In genomic region chr17:78727476-78728229, GRCh38 we compare ENCODE assay signal across 20 cellular contexts. TPM values are rescaled to one million over a fixed set of nuclear protein-coding genes. Genes with fewer than 3 reads are reported as not detected.
A peak's percentile ranks its signal among the peaks of the same experiment; 100 is the strongest.
DNase-seq lines count a peak whose midpoint lies in the region; ATAC-seq, FAIRE-seq and TF ChIP-seq lines count a peak whose summit lies in the region.
"Had no signal": no experiment of that assay in that cellular context is flagged by ENCODE, and none has a peak within 500 bp of the region (broad histone marks: within the 10 kb centered on the region; RNA-seq: fewer than 3 reads in every experiment).

No MANE protein-coding gene starts in this region.

- H3K27me3 ChIP-seq in HepG2 (ENCODE audit: control insufficient read depth in 1 of 2, insufficient read depth in 2 of 2, low read length in 2 of 2) (no peaks in the 10 kb centered on the region), right lobe of liver (no peaks in the 10 kb centered on the region)
- H3K27me3 ChIP-seq: SJSA1, uterus had no signal

- WGBS in HepG2 (ENCODE audit: low lambda C conversion rate) = 90% methylated on average over 11 of the region's 11 CpGs
- 60% methylated on average over 1 of the region's 11 CpGs for WGBS in right lobe of liver (ENCODE audit: insufficient coverage, low coverage, low lambda C conversion rate, missing lambda C conversion rate)

- in situ Hi-C loops in HepG2 (cut with HindIII; ENCODE audit: extremely low pct_ligation_motif_present, low pct_unique_long_range_greater_than_20kb) = no loop called here

- no peak for TF ChIP-seq EP300 in HepG2 (IDR thresholded peaks at IDR 0.05; ENCODE audit: low read depth in 2 of 2, low read length in 2 of 2)
- no peak for TF ChIP-seq EP300 in HepG2 (CRISPR knock-in tag; IDR thresholded peaks at IDR 0.05; ENCODE audit: borderline replicate concordance)

- peaks cover 12% of the 10 kb centered on the region for H3K36me3 Mint-ChIP-seq in activated naive CD8-positive, alpha-beta T cell treated with anti-CD3 and anti-CD28 coated beads, Interleukin-2, amount 10 ng/mL, durations not matched to agents 7 days and 5 days

- no peak overlapping the region for H3K9ac ChIP-seq in HepG2 (ENCODE audit: insufficient read depth, low read depth, low read length)
- H3K9ac ChIP-seq: GM23248, parathyroid adenoma had no signal

- H4K20me1 ChIP-seq in HepG2 (ENCODE audit: insufficient read depth, low read length) = peaks cover 48% of the 10 kb centered on the region

- H3K4me3 ChIP-seq in HepG2 (replicated peaks in 1 of 3; ENCODE audit: insufficient read depth in 1 of 3, low read depth in 2 of 3, low read length in 3 of 3) (no peak overlapping the region), right lobe of liver (no peak overlapping the region)
- H3K4me3 ChIP-seq: GM23248, mucosa of descending colon, SJSA1, uterus had no signal

- no peaks in the 10 kb centered on the region for H3K9me3 ChIP-seq in HepG2 (ENCODE audit: low read length)
- no peaks in the 10 kb centered on the region for H3K9me3 ChIP-seq in right lobe of liver
- H3K9me3 ChIP-seq in KOPT-K1 (ENCODE audit: insufficient read depth, low read length, poor library complexity, severe bottlenecking) = no peaks in the 10 kb centered on the region
- H3K9me3 ChIP-seq: mucosa of descending colon, SJSA1, uterus had no signal

- TF ChIP-seq CTCF in HepG2 (CRISPR knock-in tag; IDR thresholded peaks at IDR 0.05) (peak; percentile 35), right lobe of liver (IDR thresholded peaks at IDR 0.05) (no peak)

- intact Hi-C loops in HepG2 (cut with micrococcal nuclease; ENCODE audit: unreplicated experiment) (no loop called here), right lobe of liver (cut with DNase I) (no loop called here)

- TF ChIP-seq RAD21 in HepG2 (CRISPR knock-in tag; IDR thresholded peaks at IDR 0.05) = no peak

- H3K27ac ChIP-seq in HepG2 (ENCODE audit: extremely low read length, insufficient read depth, low read length) (no peak overlapping the region), right lobe of liver (no peak overlapping the region), KOPT-K1 (ENCODE audit: low read depth, low read length, poor library complexity, severe bottlenecking) (peak overlapping the region; percentile 99)
- H3K27ac ChIP-seq: GM23248, parathyroid adenoma, SJSA1, uterus had no signal

- H2AFZ ChIP-seq in HepG2 (ENCODE audit: low read length) = no peak overlapping the region
- H2AFZ ChIP-seq: GM23248, parathyroid adenoma had no signal

- peaks cover 71% of the 10 kb centered on the region for H3K4me1 Mint-ChIP-seq in activated naive CD8-positive, alpha-beta T cell treated with anti-CD3 and anti-CD28 coated beads, Interleukin-2, amount 10 ng/mL, durations not matched to agents 7 days and 5 days

- peaks cover 40% of the 10 kb centered on the region for H3K4me1 ChIP-seq in HepG2 (ENCODE audit: insufficient read depth, low read length)
- peaks cover 0 to 38% (median 10%) of the 10 kb centered on the region in 4 donors for H3K4me1 ChIP-seq in right lobe of liver
- H3K4me1 ChIP-seq: uterus had no signal

- no peak overlapping the region for H3K4me2 ChIP-seq in HepG2 (ENCODE audit: low read depth, low read length)

- no peak for ATAC-seq in HepG2
- no peak for ATAC-seq in right lobe of liver
- no peak for ATAC-seq in activated naive CD8-positive, alpha-beta T cell treated with anti-CD3 and anti-CD28 coated beads, Interleukin-2, amount 10 ng/mL, durations not matched to agents 7 days and 5 days (ENCODE audit: low read depth)
- ATAC-seq: left cardiac atrium, mucosa of descending colon had no signal

- H3K9me3 Mint-ChIP-seq in activated naive CD8-positive, alpha-beta T cell treated with anti-CD3 and anti-CD28 coated beads, Interleukin-2, amount 10 ng/mL, durations not matched to agents 7 days and 5 days = no peaks in the 10 kb centered on the region
- H3K9me3 Mint-ChIP-seq: endodermal cell had no signal

- no peaks in the 10 kb centered on the region for H3K27me3 Mint-ChIP-seq in activated naive CD8-positive, alpha-beta T cell treated with anti-CD3 and anti-CD28 coated beads, Interleukin-2, amount 10 ng/mL, durations not matched to agents 7 days and 5 days

- peaks cover 64% of the 10 kb centered on the region for H3K79me2 ChIP-seq in HepG2 (ENCODE audit: insufficient read depth, low read length)

- H3K4me3 Mint-ChIP-seq in activated naive CD8-positive, alpha-beta T cell treated with anti-CD3 and anti-CD28 coated beads, Interleukin-2, amount 10 ng/mL, durations not matched to agents 7 days and 5 days = peak overlapping the region; percentile 76
- H3K4me3 Mint-ChIP-seq: endodermal cell had no signal

- BruUV-seq in HepG2 (replicated peaks; lab: Mats Ljungman, UMichigan) = no TSS peak

- CTCF ChIA-PET in HepG2 (lab: Yijun Ruan, JAX; ENCODE audit: low intra/inter-chr PET ratio, low total read pairs) = no interaction called here

- peak overlapping the region; percentile 87 for H3K27ac Mint-ChIP-seq in activated naive CD8-positive, alpha-beta T cell treated with anti-CD3 and anti-CD28 coated beads, Interleukin-2, amount 10 ng/mL, durations not matched to agents 7 days and 5 days

- DNase-seq in HepG2 (ENCODE audit: low spot score) (no peak), right lobe of liver (no peak), pons (ENCODE audit: low spot score) (no peak), AG20443 (ENCODE audit: low spot score) (no peak), NCI-H82 treated with DMSO at 0.1 percent for 48 hours (lab: John Stamatoyannopoulos, UW; ENCODE audit: unreplicated experiment) (no peak)
- no peak for DNase-seq in activated naive CD8-positive, alpha-beta T cell treated with anti-CD3 and anti-CD28 coated beads, Interleukin-2, amount 10 ng/mL, durations not matched to agents 7 days and 5 days
- no peak for DNase-seq in effector CD8-positive, alpha-beta T cell (lab: John Stamatoyannopoulos, UW)
- DNase-seq: activated CD8-positive, alpha-beta memory T cell treated with anti-CD3 and anti-CD28 coated beads, Interleukin-2, amount 50 U/mL, for 4 hours; central memory CD4-positive, alpha-beta T cell; DMS153; endodermal cell; GM23248; left cardiac atrium; mucosa of descending colon; NCI-H446; stimulated activated naive CD4-positive, alpha-beta T cell treated with Interleukin-2 at 50 U/mL for 16 hours; uterus had no signal

- no peak for TF ChIP-seq POLR2A in HepG2 (IDR thresholded peaks at IDR 0.05; ENCODE audit: insufficient read depth in 1 of 2, low read depth in 2 of 2, low read length in 2 of 2)
- no peak for TF ChIP-seq POLR2A in right lobe of liver (IDR thresholded peaks at IDR 0.05)

- POLR2A ChIA-PET in HepG2 (lab: Yijun Ruan, JAX) = no interaction called here
- POLR2A ChIA-PET in activated naive CD8-positive, alpha-beta T cell treated with anti-CD3 and anti-CD28 coated beads, Interleukin-2, amount 10 ng/mL, durations not matched to agents 7 days and 5 days (lab: Charles Lee) = interaction anchor here (1.2 to 3.0 kb wide), 2 partner anchors 8 to 18 kb away, joined by 3 to 21 read pairs; no protein-coding TSS in a partner anchor

- no peaks in the 10 kb centered on the region; a peak in 1 of 5 replicates for H3K36me3 ChIP-seq in HepG2 (replicated peaks in 1 of 2; ENCODE audit: control insufficient read depth in 1 of 2, insufficient read depth in 2 of 2, low read length in 2 of 2)
- no peaks in the 10 kb centered on the region for H3K36me3 ChIP-seq in right lobe of liver
- H3K36me3 ChIP-seq in KOPT-K1 (ENCODE audit: insufficient read depth, low read length) = 0 out of 2 replicates have a peak, but pooled peaks cover 5% of the 10 kb centered on the region
- H3K36me3 ChIP-seq: SJSA1, uterus had no signal

- no peak for FAIRE-seq in HepG2 (lab: Jason Lieb, UNC)

RNA-seq across cellular contexts. Expression of gene CYTH1, which starts 54.4 kb away (rescaled TPM):
- 20.1 and 21.3 TPM in 2 replicates for total RNA-seq in HepG2 (2016; rRNA removed; fragmentation: Illumina TruSeq; extraction: Trizol)
- total RNA-seq in HepG2 (2016; cell fraction: cytosol; rRNA removed; fragmentation: Illumina TruSeq; extraction: Trizol; ENCODE audit: low read depth) = 4.6 and 4.8 TPM in 2 replicates
- total RNA-seq in HepG2 (2016; cell fraction: insoluble cytoplasmic fraction; rRNA removed; fragmentation: Illumina TruSeq; extraction: Trizol) = 20.2 and 20.6 TPM in 2 replicates
- 12.9 and 13.2 TPM in 2 replicates for total RNA-seq in HepG2 (2016; cell fraction: membrane; rRNA removed; fragmentation: Illumina TruSeq; extraction: Trizol)
- 21.3 and 24.7 TPM in 2 replicates for total RNA-seq in HepG2 (2016; cell fraction: nucleus; rRNA removed; fragmentation: Illumina TruSeq; extraction: Trizol)
- 48.9 and 66.5 TPM in 2 replicates for polyA plus RNA-seq in HepG2 (2011; rRNA removed)
- polyA plus RNA-seq in HepG2 (2011; cell fraction: cytosol; rRNA removed) = 36.2 and 36.3 TPM in 2 replicates
- polyA plus RNA-seq in HepG2 (2011; cell fraction: nucleus; rRNA removed) = 233 and 263 TPM in 2 replicates
- polyA plus RNA-seq in HepG2 (2012) = 33.2 and 38.1 TPM in 2 replicates
- 2.0 TPM in 2 replicates for polyA plus RNA-seq in HepG2 (2016; cell fraction: cytosol; fragmentation: Illumina TruSeq; extraction: Trizol; ENCODE audit: low read depth)
- 22.9 and 27.1 TPM in 2 replicates for polyA plus RNA-seq in HepG2 (2016; cell fraction: insoluble cytoplasmic fraction; fragmentation: Illumina TruSeq; extraction: Trizol; ENCODE audit: low read depth)
- polyA plus RNA-seq in HepG2 (2016; cell fraction: membrane; fragmentation: Illumina TruSeq; extraction: Trizol; ENCODE audit: low read depth) = 7.5 and 8.2 TPM in 2 replicates
- polyA plus RNA-seq in HepG2 (2016; cell fraction: nucleus; fragmentation: Illumina TruSeq; extraction: Trizol; ENCODE audit: insufficient read depth, low read depth) = 48.3 and 49.0 TPM in 2 replicates
- polyA minus RNA-seq in HepG2 (2011; rRNA and poly(A)+ RNA removed; ENCODE audit: low replicate concordance) = 20.1 and 43.0 TPM in 2 replicates
- 16.4 and 17.8 TPM in 2 replicates for polyA minus RNA-seq in HepG2 (2011; cell fraction: cytosol; rRNA and poly(A)+ RNA removed)
- polyA minus RNA-seq in HepG2 (2011; cell fraction: nucleus; rRNA and poly(A)+ RNA removed) = 66.4 and 72.6 TPM in 2 replicates
- 10 to 100 TPM; 14.8 to 46.2 (median 28.8) TPM for total RNA-seq in right lobe of liver
- 100 to 1,000 TPM; 180 to 200 TPM for total RNA-seq in activated naive CD8-positive, alpha-beta T cell treated with anti-CD3 and anti-CD28 coated beads, Interleukin-2, amount 10 ng/mL, durations not matched to agents 7 days and 5 days
